ENCODE assay signal across 12 cellular contexts in the genomic region with DNA sequence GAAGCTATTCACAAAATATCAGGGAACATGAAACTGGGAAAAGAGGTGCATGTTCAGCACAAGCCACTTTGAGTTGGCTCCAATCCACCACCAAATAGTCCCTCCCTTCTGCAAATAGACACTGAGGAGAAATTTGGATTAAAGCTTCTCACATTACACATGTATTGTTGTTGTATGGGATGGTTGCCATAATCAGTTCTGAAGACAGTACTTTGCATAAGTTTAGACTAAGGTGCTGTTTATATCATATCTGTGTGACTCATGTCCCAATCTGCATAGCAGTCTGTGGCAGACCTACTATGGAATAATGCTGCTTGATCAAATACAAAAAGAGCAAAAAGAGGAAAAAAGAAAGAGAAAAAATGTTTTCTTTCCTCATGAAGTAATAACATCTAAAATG.
DNase-seq lines count a peak whose midpoint lies in the region; ATAC-seq and TF ChIP-seq lines count a peak whose summit lies in the region.
"Had no signal": no experiment of that assay in that cellular context is flagged by ENCODE, and none has a peak within 500 bp of the region (broad histone marks: within the 10 kb centered on the region; RNA-seq: fewer than 3 reads in every experiment).

No MANE protein-coding gene starts in this region.

- ATAC-seq in HG02623 (IDR thresholded peaks at IDR 0.05; ENCODE audit: unreplicated experiment) (no peak), HG02759 (IDR thresholded peaks at IDR 0.05; ENCODE audit: unreplicated experiment) (no peak), GM18511 (IDR thresholded peaks at IDR 0.05; ENCODE audit: unreplicated experiment) (no peak)
- ATAC-seq: CD8-positive, alpha-beta T cell had no signal

- H3K9me2 ChIP-seq in GM23248 (ENCODE audit: insufficient read depth): no peaks in the 10 kb centered on the region

- H3K9me3 ChIP-seq in GM23248 (ENCODE audit: low read depth): no peaks in the 10 kb centered on the region
- no peaks in the 10 kb centered on the region for H3K9me3 ChIP-seq in fibroblast of lung (ENCODE audit: control insufficient read depth, insufficient read depth, low read depth, low read length)
- H3K9me3 ChIP-seq in esophagus muscularis mucosa: no peaks in the 10 kb centered on the region

- no peak for TF ChIP-seq EP300 in esophagus muscularis mucosa (IDR thresholded peaks at IDR 0.05)

- H3K9ac ChIP-seq in GM23248: no peak overlapping the region
- no peak overlapping the region for H3K9ac ChIP-seq in fibroblast of lung (ENCODE audit: insufficient read depth, low read length)

- no peaks in the 10 kb centered on the region for H3K36me3 ChIP-seq in GM23248 (ENCODE audit: low read depth)
- H3K36me3 ChIP-seq in fibroblast of lung (ENCODE audit: control insufficient read depth, insufficient read depth, low read length): no peaks in the 10 kb centered on the region
- H3K36me3 ChIP-seq in esophagus muscularis mucosa: no peaks in the 10 kb centered on the region

- intact Hi-C loops in esophagus muscularis mucosa (cut with DNase I): no loop called here

- H3K27me3 ChIP-seq in GM23248 (replicated peaks; ENCODE audit: insufficient read depth) (no peaks in the 10 kb centered on the region), fibroblast of lung (ENCODE audit: control insufficient read depth, insufficient read depth, low read length) (no peaks in the 10 kb centered on the region), esophagus muscularis mucosa (no peaks in the 10 kb centered on the region)

- H3F3A ChIP-seq in GM23248 (ENCODE audit: insufficient read depth): no peaks in the 10 kb centered on the region

- H3K4me2 ChIP-seq in GM23248 (ENCODE audit: unreplicated experiment) (no peak overlapping the region), fibroblast of lung (ENCODE audit: extremely low read depth, insufficient read depth, low read length) (no peak overlapping the region)

- H3K79me2 ChIP-seq in GM23248 (ENCODE audit: insufficient read depth) (no peaks in the 10 kb centered on the region), fibroblast of lung (ENCODE audit: control insufficient read depth, insufficient read depth, low read length) (no peaks in the 10 kb centered on the region)

- TF ChIP-seq POLR2A in esophagus muscularis mucosa (IDR thresholded peaks at IDR 0.05; ENCODE audit: low read depth): no peak

- DNase-seq in GM23248 (peak; percentile 8), NCI-H748 (lab: John Stamatoyannopoulos, UW; ENCODE audit: unreplicated experiment) (peak; percentile 54), fibroblast of lung (ENCODE audit: low read depth in 2 of 2) (peak; percentile 24 to 52), esophagus muscularis mucosa (ENCODE audit: extremely low spot score) (no peak)
- DNase-seq: CD8-positive, alpha-beta T cell; NCI-H1694 treated with DMSO at 0.1 percent for 48 hours; NCI-H510A had no signal

- TF ChIP-seq CTCF in 22Rv1 (IDR thresholded peaks at IDR 0.05) (peak; percentile 16; the same call in 1 of the 2 replicates), fibroblast of lung (conservative IDR thresholded peaks at IDR 0.05 in 1 of 2, IDR thresholded peaks at IDR 0.05 in 1 of 2; ENCODE audit: low read depth in 1 of 2, low read length in 2 of 2) (no peak), esophagus muscularis mucosa (IDR thresholded peaks at IDR 0.05) (no peak)

- no peak overlapping the region for H3K4me3 ChIP-seq in GM23248
- no peak overlapping the region for H3K4me3 ChIP-seq in fibroblast of lung (replicated peaks in 1 of 4; ENCODE audit: control extremely low read depth in 1 of 4, insufficient read depth in 1 of 4, low read depth in 3 of 4, low read length in 4 of 4)
- no peak overlapping the region for H3K4me3 ChIP-seq in esophagus muscularis mucosa
- H3K4me3 ChIP-seq: SK-N-MC had no signal

- H3K27ac ChIP-seq in 22Rv1 (peak overlapping the region; percentile 31), GM23248 (no peak overlapping the region), fibroblast of lung (ENCODE audit: insufficient read depth, low read length) (no peak overlapping the region), esophagus muscularis mucosa (replicated peaks in 1 of 4) (no peak overlapping the region)
- H3K27ac ChIP-seq: SK-N-MC had no signal

- in situ Hi-C loops in GM23248 (cut with MboI): no loop called here

- no peaks in the 10 kb centered on the region for H3K4me1 ChIP-seq in GM23248 (ENCODE audit: insufficient read depth)
- H3K4me1 ChIP-seq in fibroblast of lung (ENCODE audit: control insufficient read depth, extremely low read depth, insufficient read depth, low read length): no peaks in the 10 kb centered on the region
- H3K4me1 ChIP-seq in esophagus muscularis mucosa: peaks cover 0 to 3% (median 0%) of the 10 kb centered on the region in 4 donors

- H4K20me1 ChIP-seq in GM23248 (ENCODE audit: insufficient read depth) (no peaks in the 10 kb centered on the region), fibroblast of lung (ENCODE audit: control insufficient read depth, extremely low read depth, insufficient read depth, low read length) (no peaks in the 10 kb centered on the region)

- no peak overlapping the region for H2AFZ ChIP-seq in GM23248
- no peak overlapping the region for H2AFZ ChIP-seq in fibroblast of lung (ENCODE audit: low read length)
